In the genomic region with DNA sequence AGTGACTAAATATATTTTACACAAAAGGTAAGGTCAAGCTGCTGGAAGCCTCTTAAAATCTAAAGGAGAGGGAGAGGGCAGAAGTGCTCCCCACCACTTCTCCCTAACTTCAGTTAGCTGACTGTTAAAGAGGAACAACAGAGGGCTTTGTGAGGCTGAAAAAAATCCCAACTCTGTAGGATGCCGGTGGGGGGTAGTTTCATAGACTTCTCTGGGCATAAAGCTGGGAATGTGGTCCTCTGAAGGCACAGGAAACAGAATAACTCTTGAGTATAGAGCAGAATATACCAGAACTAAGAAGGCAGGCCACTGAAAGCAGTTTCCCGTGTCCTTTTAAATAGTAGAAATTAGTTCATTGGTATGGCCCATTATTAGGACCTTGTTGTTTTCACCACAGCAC, we compare ENCODE assay signal across 17 cellular contexts.
"Had no signal": no experiment of that assay in that cellular context is flagged by ENCODE, and none has a peak within 500 bp of the region (broad histone marks: within the 10 kb centered on the region; RNA-seq: fewer than 3 reads in every experiment).

No MANE protein-coding gene starts in this region.

- H3K9me3 ChIP-seq: sigmoid colon had no signal

- H3K27me3 Mint-ChIP-seq: brain, type B pancreatic cell had no signal

- H3K27me3 ChIP-seq: sigmoid colon had no signal

- DNase-seq: activated CD4-positive, alpha-beta T cell treated with anti-CD3 and anti-CD28 coated beads, Interleukin-2, amount 10 ng/mL, durations not matched to agents 24 days and 14 days; activated CD4-positive, CD25-positive, alpha-beta regulatory T cell; activated CD8-positive, alpha-beta memory T cell treated with anti-CD3 and anti-CD28 coated beads, Interleukin-2, amount 50 U/mL, for 4 hours; activated CD8-positive, alpha-beta T cell treated with anti-CD3 and anti-CD28 coated beads, Interleukin-2, amount 10 ng/mL, durations not matched to agents 7 days and 5 days; activated gamma-delta T cell; activated T-cell treated with anti-CD3 and anti-CD28 coated beads, Interleukin-2, amount 50 U/mL, for 48 hours; erythroblast; kidney; left ventricle myocardium superior; mesenchymal stem cell; sigmoid colon; stimulated activated CD4-positive, alpha-beta T cell treated with anti-CD3 and anti-CD28 coated beads, Interleukin-1b, Interleukin-23, amount 100 ng/mL, for 48 hours had no signal

- ATAC-seq: activated CD8-positive, alpha-beta T cell treated with anti-CD3 and anti-CD28 coated beads, Interleukin-2, amount 10 ng/mL, durations not matched to agents 7 days and 5 days; left ventricle myocardium superior had no signal

- H3K9me3 Mint-ChIP-seq: activated CD4-positive, alpha-beta T cell treated with anti-CD3 and anti-CD28 coated beads, Interleukin-2, amount 10 ng/mL, durations not matched to agents 24 days and 14 days; brain; natural killer cell treated with Interleukin-12 subunit alpha and Interleukin-12 subunit beta and Interleukin-15 and Interleukin-18, amount 100 ng/mL, for 72 hours; T-helper 2 cell treated with Interferon-gamma antibody and Interleukin-4, amounts not matched to agents 5 μg/mL and 100 μg/mL, for 36 hours; type B pancreatic cell had no signal

- H3K4me3 Mint-ChIP-seq: activated CD4-positive, alpha-beta T cell treated with anti-CD3 and anti-CD28 coated beads, Interleukin-2, amount 10 ng/mL, durations not matched to agents 24 days and 14 days; activated CD8-positive, alpha-beta T cell treated with anti-CD3 and anti-CD28 coated beads, Interleukin-2, amount 10 ng/mL, durations not matched to agents 7 days and 5 days; activated naive CD8-positive, alpha-beta T cell; brain; natural killer cell treated with Interleukin-12 subunit alpha and Interleukin-12 subunit beta and Interleukin-15 and Interleukin-18, amount 100 ng/mL, for 72 hours; T-helper 2 cell treated with Interferon-gamma antibody and Interleukin-4, amounts not matched to agents 5 μg/mL and 100 μg/mL, for 36 hours; type B pancreatic cell had no signal

- H3K27ac ChIP-seq: sigmoid colon had no signal

- H3K36me3 ChIP-seq: sigmoid colon had no signal

- H3K4me1 Mint-ChIP-seq: activated CD4-positive, alpha-beta T cell treated with anti-CD3 and anti-CD28 coated beads, Interleukin-2, amount 10 ng/mL, durations not matched to agents 24 days and 14 days had no signal

- H3K36me3 Mint-ChIP-seq: activated naive CD8-positive, alpha-beta T cell; brain; natural killer cell treated with Interleukin-12 subunit alpha and Interleukin-12 subunit beta and Interleukin-15 and Interleukin-18, amount 100 ng/mL, for 72 hours; type B pancreatic cell had no signal

- H3K27ac Mint-ChIP-seq: activated CD4-positive, alpha-beta T cell treated with anti-CD3 and anti-CD28 coated beads, Interleukin-2, amount 10 ng/mL, durations not matched to agents 24 days and 14 days; activated CD8-positive, alpha-beta T cell treated with anti-CD3 and anti-CD28 coated beads, Interleukin-2, amount 10 ng/mL, durations not matched to agents 7 days and 5 days; activated naive CD8-positive, alpha-beta T cell; brain; natural killer cell treated with Interleukin-12 subunit alpha and Interleukin-12 subunit beta and Interleukin-15 and Interleukin-18, amount 100 ng/mL, for 72 hours; T-helper 2 cell treated with Interferon-gamma antibody and Interleukin-4, amounts not matched to agents 5 μg/mL and 100 μg/mL, for 36 hours; type B pancreatic cell had no signal

- H3K4me3 ChIP-seq: sigmoid colon had no signal

- H3K4me1 ChIP-seq: sigmoid colon had no signal
